ENCODE assay signal across 9 cellular contexts in the genomic region with DNA sequence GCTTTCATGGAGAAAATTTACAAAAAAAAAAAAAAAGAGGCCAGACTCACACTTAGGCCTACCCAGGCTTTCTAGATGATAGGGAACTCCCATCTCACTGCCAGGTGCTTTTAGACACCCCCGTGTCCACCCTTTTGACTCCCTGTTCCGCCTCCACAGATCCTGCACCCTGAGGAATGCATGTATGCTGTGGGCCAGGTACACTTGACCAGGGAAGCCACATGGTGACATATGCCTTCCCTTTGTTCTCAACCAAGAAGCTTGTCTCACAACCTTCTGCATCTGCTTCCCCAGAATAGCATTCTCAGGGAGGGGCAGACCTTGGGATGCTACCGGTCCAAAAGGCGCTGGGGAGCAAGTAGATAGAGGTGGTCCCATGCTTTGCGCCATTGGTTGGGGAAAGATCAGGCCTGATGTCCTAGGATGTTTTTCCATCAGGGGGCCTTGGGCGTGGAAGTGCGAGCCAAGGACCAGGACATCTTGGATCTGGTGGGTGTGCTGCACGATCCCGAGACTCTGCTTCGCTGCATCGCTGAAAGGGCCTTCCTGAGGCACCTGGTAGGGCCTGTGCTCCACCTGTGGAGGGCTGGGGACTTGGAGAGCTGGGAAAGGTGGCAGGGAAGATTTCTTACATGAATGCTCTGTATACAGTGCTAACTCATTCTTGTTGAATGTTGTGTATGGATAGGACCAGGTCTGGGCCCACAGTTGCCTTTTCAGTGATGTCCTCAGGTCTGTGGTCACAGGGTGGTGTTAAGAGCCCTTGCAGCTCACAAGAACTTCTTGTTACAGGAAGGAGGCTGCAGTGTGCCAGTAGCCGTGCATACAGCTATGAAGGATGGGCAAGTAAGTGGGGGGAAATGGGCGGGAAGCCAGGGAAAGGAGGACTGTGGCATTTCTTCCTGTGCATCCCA. TPM values are rescaled to one million over a fixed set of nuclear protein-coding genes. Genes with fewer than 3 reads are reported as not detected.
DNase-seq lines count a peak whose midpoint lies in the region; ATAC-seq, FAIRE-seq and TF ChIP-seq lines count a peak whose summit lies in the region.
"Had no signal": no experiment of that assay in that cellular context is flagged by ENCODE, and none has a peak within 500 bp of the region (broad histone marks: within the 10 kb centered on the region; RNA-seq: fewer than 3 reads in every experiment).

No MANE protein-coding gene starts in this region.

- peaks cover 32% of the 10 kb centered on the region for H3K4me1 Mint-ChIP-seq in activated naive CD4-positive, alpha-beta T cell treated with anti-CD3 and anti-CD28 coated beads for 36 hours (ENCODE audit: low read depth)
- peaks cover 48% of the 10 kb centered on the region for H3K4me1 Mint-ChIP-seq in stimulated activated memory B cell treated with anti-CD40 and anti-IgM and Interleukin-4, amounts not matched to agents 10 μg/mL and 1 μg/mL and 100 μg/mL, for 72 hours

- no peak for TF ChIP-seq POLR2A in H54 (IDR thresholded peaks at IDR 0.05; ENCODE audit: low read depth, low read length)

- H3K27me3 ChIP-seq in dorsolateral prefrontal cortex = no peaks in the 10 kb centered on the region

- H3K27ac ChIP-seq in dorsolateral prefrontal cortex = peak overlapping the region in 48 of 59 donors; percentile 8 to 97 (median 92)

- peaks cover 44% of the 10 kb centered on the region for H3K36me3 Mint-ChIP-seq in activated naive CD4-positive, alpha-beta T cell treated with anti-CD3 and anti-CD28 coated beads for 36 hours (ENCODE audit: low read depth)
- H3K36me3 Mint-ChIP-seq in stimulated activated memory B cell treated with anti-CD40 and anti-IgM and Interleukin-4, amounts not matched to agents 10 μg/mL and 1 μg/mL and 100 μg/mL, for 72 hours = peaks cover 34% of the 10 kb centered on the region

- no peaks in the 10 kb centered on the region for H3K9me3 Mint-ChIP-seq in activated naive CD4-positive, alpha-beta T cell treated with anti-CD3 and anti-CD28 coated beads for 36 hours
- H3K9me3 Mint-ChIP-seq in stimulated activated memory B cell treated with anti-CD40 and anti-IgM and Interleukin-4, amounts not matched to agents 10 μg/mL and 1 μg/mL and 100 μg/mL, for 72 hours = no peaks in the 10 kb centered on the region

- TF ChIP-seq CTCF in dorsolateral prefrontal cortex (IDR thresholded peaks at IDR 0.05 in 54 of 56, conservative IDR thresholded peaks at IDR 0.05 in 2 of 56; ENCODE audit: low read depth in 1 of 56, partially characterized antibody in 56 of 56) = no peak

- no peak for FAIRE-seq in H54 (lab: Jason Lieb, UNC)

- H3K27ac Mint-ChIP-seq in activated naive CD4-positive, alpha-beta T cell treated with anti-CD3 and anti-CD28 coated beads for 36 hours = peak overlapping the region; percentile 44
- no peak overlapping the region for H3K27ac Mint-ChIP-seq in stimulated activated memory B cell treated with anti-CD40 and anti-IgM and Interleukin-4, amounts not matched to agents 10 μg/mL and 1 μg/mL and 100 μg/mL, for 72 hours

- peak overlapping the region; percentile 92 for H3K4me3 Mint-ChIP-seq in activated naive CD4-positive, alpha-beta T cell treated with anti-CD3 and anti-CD28 coated beads for 36 hours
- peak overlapping the region; percentile 9 for H3K4me3 Mint-ChIP-seq in stimulated activated memory B cell treated with anti-CD40 and anti-IgM and Interleukin-4, amounts not matched to agents 10 μg/mL and 1 μg/mL and 100 μg/mL, for 72 hours

- no peak for ATAC-seq in stimulated activated memory B cell treated with anti-CD40 and anti-IgM and Interleukin-4, amounts not matched to agents 10 μg/mL and 1 μg/mL and 100 μg/mL, for 72 hours
- ATAC-seq: left cardiac atrium had no signal

- peak overlapping the region in 33 of 59 donors; percentile 72 to 99 (median 90) for H3K4me3 ChIP-seq in dorsolateral prefrontal cortex

- no peak for DNase-seq in activated naive CD4-positive, alpha-beta T cell treated with anti-CD3 and anti-CD28 coated beads for 36 hours
- DNase-seq in activated naive CD4-positive, alpha-beta T cell (lab: John Stamatoyannopoulos, UW) = no peak
- DNase-seq in OCI-M1 (lab: John Stamatoyannopoulos, UW) = peak; percentile 55
- no peak for DNase-seq in dorsolateral prefrontal cortex
- no peak for DNase-seq in A172 (ENCODE audit: low spot score)
- DNase-seq in cardiac septum (ENCODE audit: low spot score) = no peak
- no peak for DNase-seq in H54 (ENCODE audit: insufficient read length, low spot score)
- DNase-seq: left cardiac atrium had no signal

- H3K27me3 Mint-ChIP-seq in activated naive CD4-positive, alpha-beta T cell treated with anti-CD3 and anti-CD28 coated beads for 36 hours (ENCODE audit: low read depth) = no peaks in the 10 kb centered on the region
- H3K27me3 Mint-ChIP-seq in stimulated activated memory B cell treated with anti-CD40 and anti-IgM and Interleukin-4, amounts not matched to agents 10 μg/mL and 1 μg/mL and 100 μg/mL, for 72 hours = no peaks in the 10 kb centered on the region

- CTCF ChIA-PET in activated naive CD4-positive, alpha-beta T cell treated with anti-CD3 and anti-CD28 coated beads for 36 hours (lab: Charles Lee) = interaction anchor here (1.1 to 1.5 kb wide), 2 partner anchors 11 to 25 kb away, joined by 3 to 4 read pairs; no protein-coding TSS in a partner anchor

- intact Hi-C loops in activated naive CD4-positive, alpha-beta T cell treated with anti-CD3 and anti-CD28 coated beads for 36 hours (cut with micrococcal nuclease) = no loop called here
- intact Hi-C loops in dorsolateral prefrontal cortex (cut with DNase I) (loop anchor here in 1 of 2 donors (2.0 kb wide), 1 partner anchor 25 kb away; a partner anchor contains a TSS), cardiac septum (cut with DNase I) (loop anchor here (5.0 kb wide), 1 partner anchor 105 kb away; no protein-coding TSS in a partner anchor)

RNA-seq across cellular contexts. Expression of a gene that starts 7.5 kb away (rescaled TPM):
- total RNA-seq in activated naive CD4-positive, alpha-beta T cell treated with anti-CD3 and anti-CD28 coated beads for 36 hours = 10 to 100 TPM; 27.9 to 29.4 TPM
- total RNA-seq in dorsolateral prefrontal cortex = 10 to 100 TPM in 95 of 120 experiments, 1 to 10 TPM in 25; 6.8 to 18.6 (median 12.6) TPM
- total RNA-seq in A172 (2014; rRNA removed; shearing (Covaris generic)) = 2.7 and 6.6 TPM in 2 replicates
- total RNA-seq in cardiac septum = 14.7 TPM

RNA-seq across cellular contexts. Expression of a gene that starts 9.4 kb away (rescaled TPM):
- total RNA-seq in activated naive CD4-positive, alpha-beta T cell treated with anti-CD3 and anti-CD28 coated beads for 36 hours = 10 to 100 TPM; 52.2 to 53.1 TPM
- total RNA-seq in dorsolateral prefrontal cortex (10 to 100 TPM; 18.3 to 47.3 (median 30.8) TPM), cardiac septum (18.9 TPM)
- total RNA-seq in A172 (2014; rRNA removed; shearing (Covaris generic)) = 9.8 and 10.5 TPM in 2 replicates

RNA-seq across cellular contexts. Expression of a gene that starts 14.9 kb away (rescaled TPM):
- total RNA-seq in activated naive CD4-positive, alpha-beta T cell treated with anti-CD3 and anti-CD28 coated beads for 36 hours = 10 to 100 TPM; 20.1 to 20.8 TPM
- total RNA-seq in dorsolateral prefrontal cortex (10 to 100 TPM; 26.6 to 76.4 (median 50.5) TPM), cardiac septum (11.8 TPM)
- total RNA-seq in A172 (2014; rRNA removed; shearing (Covaris generic)) = 4.7 and 7.2 TPM in 2 replicates

RNA-seq across cellular contexts. Expression of a gene that starts 24.6 kb away (rescaled TPM):
- 10 to 100 TPM; 16.9 to 19.5 TPM for total RNA-seq in activated naive CD4-positive, alpha-beta T cell treated with anti-CD3 and anti-CD28 coated beads for 36 hours
- total RNA-seq in dorsolateral prefrontal cortex (10 to 100 TPM; 33.3 to 65.7 (median 50.5) TPM), cardiac septum (18.5 TPM)
- 13.5 and 16.5 TPM in 2 replicates for total RNA-seq in A172 (2014; rRNA removed; shearing (Covaris generic))

RNA-seq across cellular contexts. Expression of a gene that starts 29.2 kb away (rescaled TPM):
- 10 to 100 TPM; 24.5 to 25.2 TPM for total RNA-seq in activated naive CD4-positive, alpha-beta T cell treated with anti-CD3 and anti-CD28 coated beads for 36 hours
- total RNA-seq in dorsolateral prefrontal cortex (10 to 100 TPM; 29.8 to 70.5 (median 47.9) TPM), cardiac septum (14.5 TPM)
- 6.4 and 8.4 TPM in 2 replicates for total RNA-seq in A172 (2014; rRNA removed; shearing (Covaris generic))
